ENCODE assay signal across 24 cellular contexts in genomic region chr16:3850544-3850899, GRCh38. TPM values are rescaled to one million over a fixed set of nuclear protein-coding genes. Genes with fewer than 3 reads are reported as not detected.
DNase-seq lines count a peak whose midpoint lies in the region; ATAC-seq and TF ChIP-seq lines count a peak whose summit lies in the region.
"Had no signal": no experiment of that assay in that cellular context is flagged by ENCODE, and none has a peak within 500 bp of the region (broad histone marks: within the 10 kb centered on the region; RNA-seq: fewer than 3 reads in every experiment).

No MANE protein-coding gene starts in this region.

- H3K36me3 Mint-ChIP-seq in neural progenitor cell = peaks cover 42% of the 10 kb centered on the region

- intact Hi-C loops in dorsolateral prefrontal cortex (cut with DNase I) (no loop called here), thyroid gland (cut with DNase I) (no loop called here)

- no peak overlapping the region for H3K27ac Mint-ChIP-seq in neural progenitor cell
- H3K27ac Mint-ChIP-seq: CD8-positive, alpha-beta T cell; endodermal cell; stimulated activated memory B cell treated with anti-CD40 and anti-IgM and Interleukin-4, amounts not matched to agents 10 μg/mL and 1 μg/mL and 100 μg/mL, for 72 hours had no signal

- 88 to 89% methylated on average over 6 to 10 of the region's 10 CpGs for WGBS in thyroid gland, 2 donors
- 46 to 57% methylated on average over 6 to 10 of the region's 10 CpGs for WGBS in tibial nerve, 2 donors

- H3K36me3 ChIP-seq in HUES6 (ENCODE audit: control insufficient read depth, insufficient read depth, low read length) (peaks cover 35% of the 10 kb centered on the region), neural progenitor cell (no peaks in the 10 kb centered on the region), thyroid gland (peaks cover 0 to 13% of the 10 kb centered on the region in 2 donors), tibial nerve (peaks cover 0 to 26% (median 12%) of the 10 kb centered on the region in 3 donors)

- H3K9ac ChIP-seq in HUES6 (ENCODE audit: low read length) = no peak overlapping the region
- H3K9ac ChIP-seq in neural progenitor cell = no peak overlapping the region
- H3K9ac ChIP-seq: SK-N-SH had no signal

- H3K79me2 ChIP-seq in neural progenitor cell (ENCODE audit: low read depth) = peaks cover 96% of the 10 kb centered on the region

- H3K27me3 ChIP-seq in HUES6 (ENCODE audit: control insufficient read depth, insufficient read depth, low read length) = no peaks in the 10 kb centered on the region
- no peaks in the 10 kb centered on the region for H3K27me3 ChIP-seq in dorsolateral prefrontal cortex
- no peaks in the 10 kb centered on the region for H3K27me3 ChIP-seq in neural progenitor cell
- no peaks in the 10 kb centered on the region for H3K27me3 ChIP-seq in thyroid gland
- H3K27me3 ChIP-seq in tibial nerve = no peaks in the 10 kb centered on the region

- no peak overlapping the region for H3K4me2 ChIP-seq in neural progenitor cell
- H3K4me2 ChIP-seq: SK-N-SH had no signal

- H3K27ac ChIP-seq in HUES6 (ENCODE audit: low read depth, low read length) = 0 out of 2 replicates have a peak overlapping the region, but pooled peaks have one; percentile 40
- peak overlapping the region in 42 of 59 donors; percentile 5 to 74 (median 48) for H3K27ac ChIP-seq in dorsolateral prefrontal cortex
- peak overlapping the region; percentile 29 for H3K27ac ChIP-seq in neural progenitor cell
- peak overlapping the region in 2 of 3 donors; percentile 22 to 47 for H3K27ac ChIP-seq in thyroid gland
- H3K27ac ChIP-seq in tibial nerve = peak overlapping the region in 1 of 4 donors; percentile 7
- H3K27ac ChIP-seq: coronary artery, lower lobe of right lung had no signal

- TF ChIP-seq POLR2A in thyroid gland (IDR thresholded peaks at IDR 0.05) = no peak
- no peak for TF ChIP-seq POLR2A in tibial nerve (IDR thresholded peaks at IDR 0.05)

- H3K4me3 Mint-ChIP-seq in neural progenitor cell = no peak overlapping the region
- H3K4me3 Mint-ChIP-seq: CD8-positive, alpha-beta T cell; endodermal cell; stimulated activated memory B cell treated with anti-CD40 and anti-IgM and Interleukin-4, amounts not matched to agents 10 μg/mL and 1 μg/mL and 100 μg/mL, for 72 hours had no signal

- H3K9me3 Mint-ChIP-seq in neural progenitor cell = no peaks in the 10 kb centered on the region
- H3K9me3 Mint-ChIP-seq: CD8-positive, alpha-beta T cell; endodermal cell; stimulated activated memory B cell treated with anti-CD40 and anti-IgM and Interleukin-4, amounts not matched to agents 10 μg/mL and 1 μg/mL and 100 μg/mL, for 72 hours had no signal

- H3K27me3 Mint-ChIP-seq in neural progenitor cell (ENCODE audit: insufficient read depth, low read depth) = no peaks in the 10 kb centered on the region
- H3K27me3 Mint-ChIP-seq: stimulated activated memory B cell treated with anti-CD40 and anti-IgM and Interleukin-4, amounts not matched to agents 10 μg/mL and 1 μg/mL and 100 μg/mL, for 72 hours had no signal

- no peaks in the 10 kb centered on the region for H3K4me1 Mint-ChIP-seq in neural progenitor cell

- no peak for ATAC-seq in HG03196 (IDR thresholded peaks at IDR 0.05; ENCODE audit: unreplicated experiment)
- ATAC-seq: CD8-positive, alpha-beta T cell; lower lobe of right lung; stimulated activated memory B cell treated with anti-CD40 and anti-IgM and Interleukin-4, amounts not matched to agents 10 μg/mL and 1 μg/mL and 100 μg/mL, for 72 hours had no signal

- TF ChIP-seq CTCF in dorsolateral prefrontal cortex (IDR thresholded peaks at IDR 0.05 in 54 of 56, conservative IDR thresholded peaks at IDR 0.05 in 2 of 56; ENCODE audit: low read depth in 1 of 56, partially characterized antibody in 56 of 56) = no peak
- no peak for TF ChIP-seq CTCF in neural progenitor cell (IDR thresholded peaks at IDR 0.05)
- no peak for TF ChIP-seq CTCF in thyroid gland (IDR thresholded peaks at IDR 0.05)
- TF ChIP-seq CTCF in tibial nerve (IDR thresholded peaks at IDR 0.05) = no peak

- peaks cover 73% of the 10 kb centered on the region for H4K20me1 ChIP-seq in neural progenitor cell (ENCODE audit: low read depth)

- H3K4me3 ChIP-seq in HUES6 (ENCODE audit: low read depth, low read length) (no peak overlapping the region), dorsolateral prefrontal cortex (peak overlapping the region in 1 of 59 donors; percentile 36), neural progenitor cell (no peak overlapping the region), thyroid gland (replicated peaks in 1 of 3) (no peak overlapping the region), tibial nerve (no peak overlapping the region)
- H3K4me3 ChIP-seq: coronary artery, GM23248, lower lobe of right lung had no signal

- H3K9me3 ChIP-seq in HUES6 (ENCODE audit: control insufficient read depth, insufficient read depth, low read depth, low read length) (no peaks in the 10 kb centered on the region), neural progenitor cell (ENCODE audit: low read depth) (no peaks in the 10 kb centered on the region), thyroid gland (no peaks in the 10 kb centered on the region), tibial nerve (no peaks in the 10 kb centered on the region)
- H3K9me3 ChIP-seq: lower lobe of right lung, SK-N-SH had no signal

- peaks cover 6% of the 10 kb centered on the region for H3F3A ChIP-seq in neural progenitor cell (ENCODE audit: low read depth)

- no peak for TF ChIP-seq EP300 in tibial nerve (IDR thresholded peaks at IDR 0.05)

- H2AFZ ChIP-seq in neural progenitor cell (replicated peaks) = no peak overlapping the region
- H2AFZ ChIP-seq: GM23248 had no signal

- H3K4me1 ChIP-seq in HUES6 (ENCODE audit: control insufficient read depth, insufficient read depth, low read length) (peaks cover 9% of the 10 kb centered on the region; the same call in 1 of the 2 replicates), neural progenitor cell (no peaks in the 10 kb centered on the region), thyroid gland (peaks cover 16 to 45% of the 10 kb centered on the region in 2 donors), tibial nerve (peaks cover 0 to 51% (median 4%) of the 10 kb centered on the region in 4 donors)

- no peak for DNase-seq in dorsolateral prefrontal cortex
- no peak for DNase-seq in neural progenitor cell (ENCODE audit: low spot score)
- DNase-seq in thyroid gland = no peak
- DNase-seq in tibial nerve (ENCODE audit: low spot score in 2 of 2) = no peak
- no peak for DNase-seq in activated naive CD4-positive, alpha-beta T cell treated with anti-CD3 and anti-CD28 coated beads, Interleukin-2, amount 50 U/mL, for 16 hours
- DNase-seq: activated CD4-positive, alpha-beta T cell treated with anti-CD3 and anti-CD28 coated beads for 48 hours; activated naive CD4-positive, alpha-beta T cell treated with Interleukin-2 at 50 U/mL for 16 hours; activated T-cell treated with anti-CD3 and anti-CD28 coated beads, Interleukin-2, amount 50 U/mL, for 48 hours; AML-193; CD8-positive, alpha-beta T cell; endodermal cell; GM23248; Kasumi-1; lower lobe of right lung; NCI-H526; occipital lobe; retina; SK-N-SH; stimulated activated CD4-positive, alpha-beta T cell treated with anti-CD3 and anti-CD28 coated beads, Interleukin-4, amount 100 ng/mL, for 1 hour; T-helper 2 cell had no signal

RNA-seq across cellular contexts. Expression of gene CREBBP, which starts 30.0 kb away (rescaled TPM):
- total RNA-seq in dorsolateral prefrontal cortex (100 to 1,000 TPM in 50 of 120 experiments, 10 to 100 TPM in 70; 67.1 to 131 (median 97.4) TPM), neural progenitor cell (ENCODE audit: low replicate concordance) (21.6 and 60.6 TPM in 2 replicates), thyroid gland (100 to 1,000 TPM in 1 of 4 donors, 10 to 100 TPM in 3; 52.5 to 157 (median 75.9) TPM), tibial nerve (100 to 1,000 TPM in 1 of 4 donors, 10 to 100 TPM in 3; 67.1 to 106 (median 91.0) TPM)
